ENCODE assay signal across 22 cellular contexts in the genomic region with DNA sequence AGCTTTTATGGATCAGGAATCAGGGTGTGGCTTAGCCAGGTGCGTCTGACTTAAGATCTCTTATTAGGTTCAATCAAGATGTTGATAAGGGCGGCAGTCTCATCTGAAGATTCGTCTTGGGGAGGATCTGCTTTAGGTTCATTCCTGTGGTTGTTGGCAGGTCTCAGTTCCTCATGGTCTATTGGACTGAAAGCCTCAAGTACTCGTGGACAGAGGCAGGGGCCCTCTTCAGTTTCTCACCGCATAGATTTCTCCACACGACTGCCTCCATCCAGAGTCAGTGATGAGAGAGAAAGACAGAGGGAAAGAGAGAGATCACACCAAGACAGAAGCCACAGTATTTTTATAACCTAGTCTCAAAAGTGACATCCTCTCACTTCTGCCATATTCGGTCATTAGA.
"Had no signal": no experiment of that assay in that cellular context is flagged by ENCODE, and none has a peak within 500 bp of the region (broad histone marks: within the 10 kb centered on the region; RNA-seq: fewer than 3 reads in every experiment).

No MANE protein-coding gene starts in this region.

- DNase-seq: cortex of kidney; effector CD8-positive, alpha-beta T cell; effector memory CD8-positive, alpha-beta T cell; endodermal cell; erythroblast; esophagus squamous epithelium; foreskin fibroblast; foreskin melanocyte; gastrocnemius medialis; glutamatergic neuron; head of caudate nucleus; heart right ventricle; hippocampal formation; left cardiac atrium; left lung; left ventricle myocardium superior; lower lobe of right lung; mesenchymal stem cell; mucosa of descending colon; naive B cell; naive thymus-derived CD8-positive, alpha-beta T cell had no signal

- ATAC-seq: effector memory CD8-positive, alpha-beta T cell; esophagus mucosa; gastrocnemius medialis; heart right ventricle; left cardiac atrium; left lung; left ventricle myocardium superior; lower lobe of right lung; mucosa of descending colon; naive thymus-derived CD8-positive, alpha-beta T cell had no signal

- H3K4me3 ChIP-seq: esophagus squamous epithelium, gastrocnemius medialis, heart right ventricle, left lung, lower lobe of right lung, mucosa of descending colon had no signal
